ENCODE assay signal across 1 cellular context in genomic region chr17:82458885-82459424, GRCh38.
TF ChIP-seq lines count a peak whose summit lies in the region.

No MANE protein-coding gene starts in this region.

TF ChIP-seq in HepG2, 621 proteins besides CTCF, POLR2A, EP300 and RAD21 (continued from another document and continues in another):
- TF ChIP-seq, protein P1, sequence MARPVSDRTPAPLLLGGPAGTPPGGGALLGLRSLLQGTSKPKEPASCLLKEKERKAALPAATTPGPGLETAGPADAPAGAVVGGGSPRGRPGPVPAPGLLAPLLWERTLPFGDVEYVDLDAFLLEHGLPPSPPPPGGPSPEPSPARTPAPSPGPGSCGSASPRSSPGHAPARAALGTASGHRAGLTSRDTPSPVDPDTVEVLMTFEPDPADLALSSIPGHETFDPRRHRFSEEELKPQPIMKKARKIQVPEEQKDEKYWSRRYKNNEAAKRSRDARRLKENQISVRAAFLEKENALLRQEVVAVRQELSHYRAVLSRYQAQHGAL (CRISPR knock-in tag; IDR thresholded peaks at IDR 0.05; ENCODE audit: not compliant biosample characterization), result no peak
- no peak for TF ChIP-seq HMG20A (CRISPR knock-in tag; IDR thresholded peaks at IDR 0.05; ENCODE audit: borderline replicate concordance)
- TF ChIP-seq, protein P2, sequence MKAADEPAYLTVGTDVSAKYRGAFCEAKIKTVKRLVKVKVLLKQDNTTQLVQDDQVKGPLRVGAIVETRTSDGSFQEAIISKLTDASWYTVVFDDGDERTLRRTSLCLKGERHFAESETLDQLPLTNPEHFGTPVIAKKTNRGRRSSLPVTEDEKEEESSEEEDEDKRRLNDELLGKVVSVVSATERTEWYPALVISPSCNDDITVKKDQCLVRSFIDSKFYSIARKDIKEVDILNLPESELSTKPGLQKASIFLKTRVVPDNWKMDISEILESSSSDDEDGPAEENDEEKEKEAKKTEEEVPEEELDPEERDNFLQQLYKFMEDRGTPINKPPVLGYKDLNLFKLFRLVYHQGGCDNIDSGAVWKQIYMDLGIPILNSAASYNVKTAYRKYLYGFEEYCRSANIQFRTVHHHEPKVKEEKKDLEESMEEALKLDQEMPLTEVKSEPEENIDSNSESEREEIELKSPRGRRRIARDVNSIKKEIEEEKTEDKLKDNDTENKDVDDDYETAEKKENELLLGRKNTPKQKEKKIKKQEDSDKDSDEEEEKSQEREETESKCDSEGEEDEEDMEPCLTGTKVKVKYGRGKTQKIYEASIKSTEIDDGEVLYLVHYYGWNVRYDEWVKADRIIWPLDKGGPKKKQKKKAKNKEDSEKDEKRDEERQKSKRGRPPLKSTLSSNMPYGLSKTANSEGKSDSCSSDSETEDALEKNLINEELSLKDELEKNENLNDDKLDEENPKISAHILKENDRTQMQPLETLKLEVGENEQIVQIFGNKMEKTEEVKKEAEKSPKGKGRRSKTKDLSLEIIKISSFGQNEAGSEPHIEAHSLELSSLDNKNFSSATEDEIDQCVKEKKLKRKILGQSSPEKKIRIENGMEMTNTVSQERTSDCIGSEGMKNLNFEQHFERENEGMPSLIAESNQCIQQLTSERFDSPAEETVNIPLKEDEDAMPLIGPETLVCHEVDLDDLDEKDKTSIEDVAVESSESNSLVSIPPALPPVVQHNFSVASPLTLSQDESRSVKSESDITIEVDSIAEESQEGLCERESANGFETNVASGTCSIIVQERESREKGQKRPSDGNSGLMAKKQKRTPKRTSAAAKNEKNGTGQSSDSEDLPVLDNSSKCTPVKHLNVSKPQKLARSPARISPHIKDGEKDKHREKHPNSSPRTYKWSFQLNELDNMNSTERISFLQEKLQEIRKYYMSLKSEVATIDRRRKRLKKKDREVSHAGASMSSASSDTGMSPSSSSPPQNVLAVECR (CRISPR knock-in tag; IDR thresholded peaks at IDR 0.05; ENCODE audit: borderline replicate concordance), result peak; percentile 6
- TF ChIP-seq MATR3 (CRISPR knock-in tag; IDR thresholded peaks at IDR 0.05), result no peak
- TF ChIP-seq HINFP (CRISPR knock-in tag; IDR thresholded peaks at IDR 0.05; ENCODE audit: low read depth), result no peak
- TF ChIP-seq ZSCAN31 (CRISPR knock-in tag; IDR thresholded peaks at IDR 0.05; ENCODE audit: low read depth), result peak; percentile 10; the same call in 1 of the 2 replicates
- peak; percentile 13 for TF ChIP-seq SRSF1 (optimal IDR thresholded peaks at IDR 0.05; ENCODE audit: low read depth, low read length)
- TF ChIP-seq ZNF713 (CRISPR knock-in tag; IDR thresholded peaks at IDR 0.05), result no peak
- no peak for TF ChIP-seq JUNB (CRISPR knock-in tag; IDR thresholded peaks at IDR 0.05; ENCODE audit: borderline replicate concordance)
- no peak for TF ChIP-seq CEBPZ (IDR thresholded peaks at IDR 0.05; ENCODE audit: low read length)
- TF ChIP-seq MAFF (IDR thresholded peaks at IDR 0.05; ENCODE audit: low read depth, low read length), result no peak
- no peak for TF ChIP-seq HNRNPLL (IDR thresholded peaks at IDR 0.05; ENCODE audit: low read depth, low read length, poor library complexity, severe bottlenecking)
- TF ChIP-seq ZNF142 (CRISPR knock-in tag; IDR thresholded peaks at IDR 0.05), result peak; percentile 31; the same call in 1 of the 2 replicates
- TF ChIP-seq MTF1 (CRISPR knock-in tag; IDR thresholded peaks at IDR 0.05), result no peak
- TF ChIP-seq, protein P3, sequence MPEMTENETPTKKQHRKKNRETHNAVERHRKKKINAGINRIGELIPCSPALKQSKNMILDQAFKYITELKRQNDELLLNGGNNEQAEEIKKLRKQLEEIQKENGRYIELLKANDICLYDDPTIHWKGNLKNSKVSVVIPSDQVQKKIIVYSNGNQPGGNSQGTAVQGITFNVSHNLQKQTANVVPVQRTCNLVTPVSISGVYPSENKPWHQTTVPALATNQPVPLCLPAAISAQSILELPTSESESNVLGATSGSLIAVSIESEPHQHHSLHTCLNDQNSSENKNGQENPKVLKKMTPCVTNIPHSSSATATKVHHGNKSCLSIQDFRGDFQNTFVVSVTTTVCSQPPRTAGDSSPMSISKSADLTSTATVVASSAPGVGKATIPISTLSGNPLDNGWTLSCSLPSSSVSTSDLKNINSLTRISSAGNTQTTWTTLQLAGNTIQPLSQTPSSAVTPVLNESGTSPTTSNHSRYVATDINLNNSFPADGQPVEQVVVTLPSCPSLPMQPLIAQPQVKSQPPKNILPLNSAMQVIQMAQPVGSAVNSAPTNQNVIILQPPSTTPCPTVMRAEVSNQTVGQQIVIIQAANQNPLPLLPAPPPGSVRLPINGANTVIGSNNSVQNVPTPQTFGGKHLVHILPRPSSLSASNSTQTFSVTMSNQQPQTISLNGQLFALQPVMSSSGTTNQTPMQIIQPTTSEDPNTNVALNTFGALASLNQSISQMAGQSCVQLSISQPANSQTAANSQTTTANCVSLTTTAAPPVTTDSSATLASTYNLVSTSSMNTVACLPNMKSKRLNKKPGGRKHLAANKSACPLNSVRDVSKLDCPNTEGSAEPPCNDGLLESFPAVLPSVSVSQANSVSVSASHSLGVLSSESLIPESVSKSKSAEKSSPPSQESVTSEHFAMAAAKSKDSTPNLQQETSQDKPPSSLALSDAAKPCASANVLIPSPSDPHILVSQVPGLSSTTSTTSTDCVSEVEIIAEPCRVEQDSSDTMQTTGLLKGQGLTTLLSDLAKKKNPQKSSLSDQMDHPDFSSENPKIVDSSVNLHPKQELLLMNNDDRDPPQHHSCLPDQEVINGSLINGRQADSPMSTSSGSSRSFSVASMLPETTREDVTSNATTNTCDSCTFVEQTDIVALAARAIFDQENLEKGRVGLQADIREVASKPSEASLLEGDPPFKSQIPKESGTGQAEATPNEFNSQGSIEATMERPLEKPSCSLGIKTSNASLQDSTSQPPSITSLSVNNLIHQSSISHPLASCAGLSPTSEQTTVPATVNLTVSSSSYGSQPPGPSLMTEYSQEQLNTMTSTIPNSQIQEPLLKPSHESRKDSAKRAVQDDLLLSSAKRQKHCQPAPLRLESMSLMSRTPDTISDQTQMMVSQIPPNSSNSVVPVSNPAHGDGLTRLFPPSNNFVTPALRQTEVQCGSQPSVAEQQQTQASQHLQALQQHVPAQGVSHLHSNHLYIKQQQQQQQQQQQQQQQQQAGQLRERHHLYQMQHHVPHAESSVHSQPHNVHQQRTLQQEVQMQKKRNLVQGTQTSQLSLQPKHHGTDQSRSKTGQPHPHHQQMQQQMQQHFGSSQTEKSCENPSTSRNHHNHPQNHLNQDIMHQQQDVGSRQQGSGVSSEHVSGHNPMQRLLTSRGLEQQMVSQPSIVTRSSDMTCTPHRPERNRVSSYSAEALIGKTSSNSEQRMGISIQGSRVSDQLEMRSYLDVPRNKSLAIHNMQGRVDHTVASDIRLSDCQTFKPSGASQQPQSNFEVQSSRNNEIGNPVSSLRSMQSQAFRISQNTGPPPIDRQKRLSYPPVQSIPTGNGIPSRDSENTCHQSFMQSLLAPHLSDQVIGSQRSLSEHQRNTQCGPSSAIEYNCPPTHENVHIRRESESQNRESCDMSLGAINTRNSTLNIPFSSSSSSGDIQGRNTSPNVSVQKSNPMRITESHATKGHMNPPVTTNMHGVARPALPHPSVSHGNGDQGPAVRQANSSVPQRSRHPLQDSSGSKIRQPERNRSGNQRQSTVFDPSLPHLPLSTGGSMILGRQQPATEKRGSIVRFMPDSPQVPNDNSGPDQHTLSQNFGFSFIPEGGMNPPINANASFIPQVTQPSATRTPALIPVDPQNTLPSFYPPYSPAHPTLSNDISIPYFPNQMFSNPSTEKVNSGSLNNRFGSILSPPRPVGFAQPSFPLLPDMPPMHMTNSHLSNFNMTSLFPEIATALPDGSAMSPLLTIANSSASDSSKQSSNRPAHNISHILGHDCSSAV (CRISPR knock-in tag; IDR thresholded peaks at IDR 0.05; ENCODE audit: borderline replicate concordance), result 0 out of 2 replicates have a peak, but pooled peaks have one; percentile 22
- TF ChIP-seq, protein P4, sequence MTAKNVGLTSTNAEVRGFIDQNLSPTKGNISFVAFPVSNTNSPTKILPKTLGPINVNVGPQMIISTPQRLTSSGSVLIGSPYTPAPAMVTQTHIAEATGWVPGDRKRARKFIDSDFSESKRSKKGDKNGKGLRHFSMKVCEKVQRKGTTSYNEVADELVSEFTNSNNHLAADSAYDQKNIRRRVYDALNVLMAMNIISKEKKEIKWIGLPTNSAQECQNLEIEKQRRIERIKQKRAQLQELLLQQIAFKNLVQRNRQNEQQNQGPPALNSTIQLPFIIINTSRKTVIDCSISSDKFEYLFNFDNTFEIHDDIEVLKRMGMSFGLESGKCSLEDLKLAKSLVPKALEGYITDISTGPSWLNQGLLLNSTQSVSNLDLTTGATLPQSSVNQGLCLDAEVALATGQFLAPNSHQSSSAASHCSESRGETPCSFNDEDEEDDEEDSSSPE (CRISPR knock-in tag; IDR thresholded peaks at IDR 0.05), result no peak; the same call in 1 of the 2 replicates
- no peak for TF ChIP-seq KAT8 (CRISPR knock-in tag; IDR thresholded peaks at IDR 0.05)
- no peak for TF ChIP-seq ZNF792 (CRISPR knock-in tag; IDR thresholded peaks at IDR 0.05)
- no peak for TF ChIP-seq E2F5 (CRISPR knock-in tag; conservative IDR thresholded peaks at IDR 0.05)
- TF ChIP-seq RFX3 (CRISPR knock-in tag; IDR thresholded peaks at IDR 0.05), result peak; percentile 61
- no peak for TF ChIP-seq HDAC6 (IDR thresholded peaks at IDR 0.05; ENCODE audit: low read depth, low read length)
- TF ChIP-seq NFYB (CRISPR knock-in tag; IDR thresholded peaks at IDR 0.05), result no peak
- TF ChIP-seq SAFB2 (CRISPR knock-in tag; IDR thresholded peaks at IDR 0.05; ENCODE audit: borderline replicate concordance, low read depth), result no peak
- TF ChIP-seq ZNF777 (CRISPR knock-in tag; IDR thresholded peaks at IDR 0.05), result 0 out of 2 replicates have a peak, but pooled peaks have one; percentile 24
